In the genomic region with DNA sequence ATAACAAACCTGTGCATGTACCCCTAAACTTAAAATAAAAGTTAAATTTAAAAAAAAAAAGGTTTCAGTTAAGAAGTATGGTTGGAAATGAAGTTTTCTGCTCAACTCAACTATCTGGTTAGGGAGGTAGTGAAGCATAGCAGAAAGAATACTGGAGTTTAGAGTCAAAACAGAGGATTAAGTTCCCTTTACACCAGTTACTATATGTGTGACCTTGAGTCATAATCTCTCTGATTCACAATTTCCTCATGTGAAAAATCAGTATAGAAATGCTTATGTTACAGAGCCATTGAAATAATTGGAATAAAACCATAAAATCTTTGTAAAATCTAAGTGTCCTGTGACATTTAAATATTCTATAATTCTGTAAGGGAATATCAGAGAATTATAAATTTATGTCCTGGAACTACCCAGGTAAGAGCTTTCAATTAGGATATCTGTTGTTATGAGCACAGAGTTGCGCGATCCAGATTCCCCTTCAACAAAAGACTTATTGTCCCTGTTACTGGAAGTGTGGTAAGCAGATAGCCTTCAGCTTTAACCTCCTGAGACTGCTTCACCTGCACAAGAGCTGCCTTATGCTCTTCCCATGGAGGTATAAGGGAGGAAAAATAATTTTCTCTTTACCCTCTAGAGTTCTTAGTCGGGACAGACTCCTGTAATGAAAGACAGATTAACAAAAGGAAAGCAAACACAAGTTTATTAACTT, we compare ENCODE assay signal across 15 cellular contexts.
"Had no signal": no experiment of that assay in that cellular context is flagged by ENCODE, and none has a peak within 500 bp of the region (broad histone marks: within the 10 kb centered on the region; RNA-seq: fewer than 3 reads in every experiment).

No MANE protein-coding gene starts in this region.

- DNase-seq: activated CD4-positive, alpha-beta T cell treated with anti-CD3 and anti-CD28 coated beads for 4 hours; activated CD8-positive, alpha-beta T cell treated with anti-CD3 and anti-CD28 coated beads for 36 hours; activated effector memory CD4-positive, alpha-beta T cell treated with anti-CD3 and anti-CD28 coated beads, Interleukin-2, amount 50 U/mL, for 16 hours; activated T-cell treated with anti-CD3 and anti-CD28 coated beads, Interleukin-2, amount 50 U/mL, for 4 hours; effector CD8-positive, alpha-beta T cell; islet precursor cell; left ventricle myocardium inferior; mucosa of descending colon; naive thymus-derived CD4-positive, alpha-beta T cell; stimulated activated CD4-positive, alpha-beta T cell treated with anti-CD3 and anti-CD28 coated beads, Interleukin-4, amount 100 ng/mL, for 24 hours; stimulated activated naive CD4-positive, alpha-beta T cell; tibial artery; uterus had no signal

- ATAC-seq: activated CD8-positive, alpha-beta T cell treated with anti-CD3 and anti-CD28 coated beads for 36 hours; activated naive CD4-positive, alpha-beta T cell treated with anti-CD3 and anti-CD28 coated beads, Interleukin-2, amount 50 U/mL, for 72 hours; activated T-cell treated with anti-CD3 and anti-CD28 coated beads, Interleukin-2, amount 50 U/mL, for 4 hours; mucosa of descending colon; naive thymus-derived CD4-positive, alpha-beta T cell; WTC11 had no signal
